Comparison of ENCODE assay signal across 18 cellular contexts in the genomic region with DNA sequence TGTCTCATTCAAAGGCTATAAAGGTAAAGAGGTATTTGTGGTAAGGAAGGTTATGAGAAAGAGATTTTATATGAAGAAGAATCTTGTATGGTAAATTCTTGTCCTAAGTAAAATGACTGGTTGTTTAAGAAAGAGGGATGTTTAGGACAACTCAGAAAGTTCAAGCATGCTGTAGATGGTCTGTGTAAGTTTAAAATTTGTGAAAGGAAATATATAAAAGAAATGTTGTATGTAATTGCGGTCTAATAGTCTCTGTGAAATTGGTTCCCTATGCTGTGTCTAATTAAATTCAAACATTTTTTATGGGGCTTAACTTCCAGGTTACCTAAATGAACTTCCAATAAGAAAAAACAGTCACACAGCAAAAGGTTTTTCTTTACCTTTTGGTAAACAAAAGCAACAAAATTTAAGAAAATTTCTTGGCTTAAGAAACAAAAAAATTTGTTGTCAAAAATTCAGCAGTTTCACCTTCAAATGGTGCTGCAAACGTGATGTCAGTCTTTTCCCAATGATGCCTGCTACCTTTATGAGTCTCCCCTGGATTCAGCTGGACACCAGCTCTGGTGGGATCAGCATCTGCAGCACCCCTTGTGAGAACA.
"Had no signal": no experiment of that assay in that cellular context is flagged by ENCODE, and none has a peak within 500 bp of the region (broad histone marks: within the 10 kb centered on the region; RNA-seq: fewer than 3 reads in every experiment).

No MANE protein-coding gene starts in this region.

- H3K36me3 Mint-ChIP-seq: activated naive CD4-positive, alpha-beta T cell treated with anti-CD3 and anti-CD28 coated beads, Interleukin-2, amount 50 U/mL, for 24 hours; brain; immature natural killer cell; mesothelial cell of epicardium; stimulated activated memory B cell treated with anti-CD40 and anti-IgM and Interleukin-4, amounts not matched to agents 10 μg/mL and 1 μg/mL and 100 μg/mL, for 72 hours had no signal

- H3K27me3 ChIP-seq: adrenal gland, ovary, thyroid gland had no signal

- H3K4me3 Mint-ChIP-seq: activated CD4-positive, alpha-beta memory T cell treated with anti-CD3 and anti-CD28 coated beads, Interleukin-2, amount 10 ng/mL, durations not matched to agents 7 days and 5 days; activated CD4-positive, alpha-beta T cell treated with anti-CD3 and anti-CD28 coated beads for 36 hours; activated naive CD4-positive, alpha-beta T cell treated with anti-CD3 and anti-CD28 coated beads, Interleukin-2, amount 50 U/mL, for 24 hours; activated T-cell treated with anti-CD3 and anti-CD28 coated beads, Interleukin-2, amount 50 U/mL, for 24 hours; brain; central memory CD8-positive, alpha-beta T cell; dendritic cell treated with granulocyte-macrophage colony-stimulating factor and Interleukin-4, amounts not matched to agents 40 ng/mL and 50 ng/mL, for 4 days; immature natural killer cell; mesothelial cell of epicardium; neural crest cell; stimulated activated memory B cell treated with anti-CD40 and anti-IgM and Interleukin-4, amounts not matched to agents 10 μg/mL and 1 μg/mL and 100 μg/mL, for 72 hours had no signal

- DNase-seq: activated CD4-positive, alpha-beta memory T cell treated with anti-CD3 and anti-CD28 coated beads, Interleukin-2, amount 10 ng/mL, durations not matched to agents 7 days and 5 days; activated CD4-positive, alpha-beta T cell treated with anti-CD3 and anti-CD28 coated beads for 36 hours; activated T-cell treated with anti-CD3 and anti-CD28 coated beads, Interleukin-2, amount 50 U/mL, for 24 hours; adrenal gland; effector memory CD4-positive, alpha-beta T cell; gastrocnemius medialis; heart left ventricle; immature natural killer cell; ovary; T-helper 2 cell; thyroid gland had no signal

- H3K27ac Mint-ChIP-seq: activated CD4-positive, alpha-beta memory T cell treated with anti-CD3 and anti-CD28 coated beads, Interleukin-2, amount 10 ng/mL, durations not matched to agents 7 days and 5 days; activated CD4-positive, alpha-beta T cell treated with anti-CD3 and anti-CD28 coated beads for 36 hours; activated naive CD4-positive, alpha-beta T cell treated with anti-CD3 and anti-CD28 coated beads, Interleukin-2, amount 50 U/mL, for 24 hours; activated T-cell treated with anti-CD3 and anti-CD28 coated beads, Interleukin-2, amount 50 U/mL, for 24 hours; brain; dendritic cell treated with granulocyte-macrophage colony-stimulating factor and Interleukin-4, amounts not matched to agents 40 ng/mL and 50 ng/mL, for 4 days; immature natural killer cell; mesothelial cell of epicardium; stimulated activated memory B cell treated with anti-CD40 and anti-IgM and Interleukin-4, amounts not matched to agents 10 μg/mL and 1 μg/mL and 100 μg/mL, for 72 hours had no signal

- H3K4me1 Mint-ChIP-seq: activated CD4-positive, alpha-beta memory T cell treated with anti-CD3 and anti-CD28 coated beads, Interleukin-2, amount 10 ng/mL, durations not matched to agents 7 days and 5 days; activated CD4-positive, alpha-beta T cell treated with anti-CD3 and anti-CD28 coated beads for 36 hours; activated naive CD4-positive, alpha-beta T cell treated with anti-CD3 and anti-CD28 coated beads, Interleukin-2, amount 50 U/mL, for 24 hours; brain; central memory CD8-positive, alpha-beta T cell; immature natural killer cell; mesothelial cell of epicardium; neural crest cell; stimulated activated memory B cell treated with anti-CD40 and anti-IgM and Interleukin-4, amounts not matched to agents 10 μg/mL and 1 μg/mL and 100 μg/mL, for 72 hours had no signal

- H3K36me3 ChIP-seq: adrenal gland, gastrocnemius medialis, heart left ventricle, ovary, thyroid gland had no signal

- H3K4me3 ChIP-seq: adrenal gland, gastrocnemius medialis, heart left ventricle, ovary, thyroid gland had no signal

- H3K9me3 ChIP-seq: adrenal gland, gastrocnemius medialis, thyroid gland had no signal

- H3K27me3 Mint-ChIP-seq: activated CD4-positive, alpha-beta memory T cell treated with anti-CD3 and anti-CD28 coated beads, Interleukin-2, amount 10 ng/mL, durations not matched to agents 7 days and 5 days had no signal

- H3K4me1 ChIP-seq: adrenal gland, gastrocnemius medialis, heart left ventricle, thyroid gland had no signal

- H3K27ac ChIP-seq: adrenal gland, gastrocnemius medialis, heart left ventricle, ovary, thyroid gland had no signal

- ATAC-seq: activated CD4-positive, alpha-beta T cell treated with anti-CD3 and anti-CD28 coated beads for 36 hours; gastrocnemius medialis; heart left ventricle; stimulated activated memory B cell treated with anti-CD40 and anti-IgM and Interleukin-4, amounts not matched to agents 10 μg/mL and 1 μg/mL and 100 μg/mL, for 72 hours had no signal
